7 cellular contexts compared by ENCODE assay signal in genomic region chr3:197456271-197457091, GRCh38.
DNase-seq lines count a peak whose midpoint lies in the region; ATAC-seq and FAIRE-seq lines count a peak whose summit lies in the region.

No MANE protein-coding gene starts in this region.

- peak overlapping the region; percentile 85 for H4K91ac ChIP-seq in trophoblast cell (ENCODE audit: low read depth, low read length)

- H2BK12ac ChIP-seq in trophoblast cell (ENCODE audit: low read length), result peak overlapping the region; percentile 59

- peak; percentile 67 for ATAC-seq in GM19397 (IDR thresholded peaks at IDR 0.05; ENCODE audit: unreplicated experiment)

- H3K27me3 ChIP-seq in trophoblast cell (ENCODE audit: insufficient read depth, low read length), result peaks cover 2% of the 10 kb centered on the region

- peaks cover 3 to 9% of the 10 kb centered on the region in 2 experiments for H3K4me1 ChIP-seq in trophoblast cell (ENCODE audit: control insufficient read depth in 1 of 2, insufficient read depth in 2 of 2, low read length in 2 of 2)

- H2BK120ac ChIP-seq in trophoblast cell (ENCODE audit: insufficient read depth, low read length, poor library complexity), result peak overlapping the region; percentile 75

- peak overlapping the region; percentile 90 for H3K14ac ChIP-seq in trophoblast cell (ENCODE audit: low read length)

- no CpG with 5 or more reads among the region's 47 CpGs for WGBS in trophoblast cell (ENCODE audit: extremely low coverage, insufficient coverage, insufficient read length)

- H3K36me3 ChIP-seq in trophoblast cell (ENCODE audit: control insufficient read depth in 1 of 2, insufficient read depth in 2 of 2, low read length in 2 of 2), result no peaks in the 10 kb centered on the region

- H4K12ac ChIP-seq in trophoblast cell (ENCODE audit: low read depth, low read length), result peak overlapping the region; percentile 82

- H3K23ac ChIP-seq in trophoblast cell (ENCODE audit: low read length), result no peak overlapping the region

- H3K4ac ChIP-seq in trophoblast cell (ENCODE audit: low read depth, low read length), result peak overlapping the region; percentile 35

- peak overlapping the region; percentile 73 for H3K4me3 ChIP-seq in trophoblast cell (ENCODE audit: low read depth, low read length)

- H3K18ac ChIP-seq in trophoblast cell (ENCODE audit: low read length), result peak overlapping the region; percentile 82

- FAIRE-seq in urothelium cell line (lab: Jason Lieb, UNC), result no peak

- DNase-seq in M059J (ENCODE audit: low read depth), result peak; percentile 92
- DNase-seq in activated naive CD4-positive, alpha-beta T cell treated with anti-CD3 and anti-CD28 coated beads, Interleukin-2, amount 50 U/mL, for 16 hours, result peak; percentile 53
- DNase-seq in head of caudate nucleus, result peak; percentile 74 to 94 (median 86)
- peak; percentile 84 to 88 for DNase-seq in trophoblast cell
- DNase-seq in urothelium cell line (ENCODE audit: low spot score), result peak; percentile 93
- no peak for DNase-seq in HUDEP-2 (lab: John Stamatoyannopoulos, UW; ENCODE audit: unreplicated experiment in 76 of 76)

- H3K9ac ChIP-seq in trophoblast cell (ENCODE audit: low read length), result peak overlapping the region; percentile 35

- peak overlapping the region; percentile 96 for H4K8ac ChIP-seq in trophoblast cell (ENCODE audit: low read depth, low read length)

- peak overlapping the region; percentile 34 for H2BK5ac ChIP-seq in trophoblast cell (ENCODE audit: low read depth, low read length, poor library complexity)

- peaks cover 3% of the 10 kb centered on the region for H3K9me3 ChIP-seq in trophoblast cell (ENCODE audit: insufficient read depth, low read depth, low read length)

- intact Hi-C loops in head of caudate nucleus (cut with DNase I), result loop anchor here (5.0 to 10.0 kb wide), 2 partner anchors 56 to 202 kb away; no protein-coding TSS in a partner anchor

- no peak overlapping the region for H2AK5ac ChIP-seq in trophoblast cell (ENCODE audit: low read length)

- H3K79me2 ChIP-seq in trophoblast cell (ENCODE audit: control insufficient read depth, insufficient read depth, low read length, poor library complexity), result peaks cover 2% of the 10 kb centered on the region

- H3K4me2 ChIP-seq in trophoblast cell (ENCODE audit: low read length), result peak overlapping the region; percentile 91

- H2AFZ ChIP-seq in trophoblast cell (ENCODE audit: insufficient read depth, low read length, poor library complexity), result peak overlapping the region; percentile 61

- peak overlapping the region; percentile 62 for H3K27ac ChIP-seq in trophoblast cell (ENCODE audit: low read depth, low read length)

- peaks cover 9% of the 10 kb centered on the region for H3K79me1 ChIP-seq in trophoblast cell (ENCODE audit: low read length)

Comparison
In these comparisons a context has a peak if more than half of its experiments do, and no peak if none do; other contexts are left out.
1. DNase-seq: peak in M059J (single experiment), activated naive CD4-positive, alpha-beta T cell treated with anti-CD3 and anti-CD28 coated beads, Interleukin-2, amount 50 U/mL, for 16 hours (single experiment), head of caudate nucleus (42 of 42), trophoblast cell (2 of 2) and urothelium cell line (single experiment); none in HUDEP-2 (0 of 76).